12 cellular contexts compared by ENCODE assay signal in genomic region chr19:38046254-38047047, GRCh38.
DNase-seq lines count a peak whose midpoint lies in the region; ATAC-seq and TF ChIP-seq lines count a peak whose summit lies in the region.
"Had no signal": no experiment of that assay in that cellular context is flagged by ENCODE, and none has a peak within 500 bp of the region (broad histone marks: within the 10 kb centered on the region; RNA-seq: fewer than 3 reads in every experiment).

No MANE protein-coding gene starts in this region.

- H3K9ac ChIP-seq in IMR-90 (ENCODE audit: low read depth, low read length): no peak overlapping the region
- no peak overlapping the region for H3K9ac ChIP-seq in mesenchymal stem cell (ENCODE audit: low read length)

- POLR2A ChIA-PET in IMR-90 (lab: Charles Lee; ENCODE audit: unreplicated experiment): interaction anchor here (0.5 kb wide), 1 partner anchor 182 kb away, joined by 3 read pairs; no protein-coding TSS in a partner anchor

- peaks cover 41 to 84% of the 10 kb centered on the region in 2 experiments for H3K79me1 ChIP-seq in IMR-90 (ENCODE audit: low read depth in 1 of 2, low read length in 2 of 2)
- H3K79me1 ChIP-seq in mesenchymal stem cell (replicated peaks; ENCODE audit: low read length, poor library complexity, severe bottlenecking): peaks cover 41% of the 10 kb centered on the region

- peaks cover 12% of the 10 kb centered on the region; the same call in 1 of the 2 replicates for H3K9me1 ChIP-seq in IMR-90 (ENCODE audit: insufficient read depth, low read length)

- DNase-seq in GM12864 (ENCODE audit: low read depth) (peak; percentile 69), IMR-90 (no peak), mesenchymal stem cell (no peak), nephron progenitor cell (no peak), foreskin melanocyte (no peak), HuH-7 (ENCODE audit: low spot score) (no peak)
- DNase-seq: DMS79; effector memory CD8-positive, alpha-beta T cell; NCI-H1930 had no signal

- H3K4ac ChIP-seq in IMR-90 (ENCODE audit: low read depth, low read length): no peak overlapping the region
- no peak overlapping the region for H3K4ac ChIP-seq in mesenchymal stem cell (ENCODE audit: low read depth in 1 of 2, low read length in 2 of 2)

- H3K27ac Mint-ChIP-seq in nephron progenitor cell: no peak overlapping the region
- H3K27ac Mint-ChIP-seq: activated T-helper 2 cell treated with anti-CD3 and anti-CD28 coated beads, Interferon-gamma antibody, Interleukin-2, Interleukin-4, amounts not matched to agents 10 μg/mL and 5 μg/mL and 100 μg/mL, durations not matched to agents 14 hours and 24 hours and 36 hours had no signal

- H3K4me1 Mint-ChIP-seq in nephron progenitor cell: peaks cover 50% of the 10 kb centered on the region

- ATAC-seq in GM19324 (IDR thresholded peaks at IDR 0.05; ENCODE audit: low FRiP score, unreplicated experiment): peak; percentile 44
- ATAC-seq in IMR-90 (ENCODE audit: low read depth): no peak
- no peak for ATAC-seq in HG03025 (IDR thresholded peaks at IDR 0.05; ENCODE audit: low FRiP score, unreplicated experiment)
- ATAC-seq: effector memory CD8-positive, alpha-beta T cell had no signal

- no peak overlapping the region for H3K4me2 ChIP-seq in IMR-90 (ENCODE audit: low read depth, low read length)
- H3K4me2 ChIP-seq in mesenchymal stem cell (ENCODE audit: low read length, poor library complexity, severe bottlenecking): no peak overlapping the region

- H3K23ac ChIP-seq in IMR-90 (ENCODE audit: low read depth, low read length): no peak overlapping the region
- no peak overlapping the region for H3K23ac ChIP-seq in mesenchymal stem cell (ENCODE audit: low read length in 2 of 2)

- dilution Hi-C loops in IMR-90 (cut with HindIII; ENCODE audit: low sequenced_read_pairs, unreplicated experiment): no loop called here

- H2BK120ac ChIP-seq in IMR-90 (ENCODE audit: low read depth, low read length) (no peak overlapping the region), mesenchymal stem cell (ENCODE audit: low read depth, low read length) (no peak overlapping the region)

- no peak for TF ChIP-seq CTCF in GM12864 (IDR thresholded peaks at IDR 0.05; ENCODE audit: low read depth, low read length, missing control alignments)
- no peak for TF ChIP-seq CTCF in IMR-90 (conservative IDR thresholded peaks at IDR 0.05; ENCODE audit: low read depth, low read length)
- TF ChIP-seq CTCF in nephron progenitor cell (IDR thresholded peaks at IDR 0.05): no peak

- peaks cover 4% of the 10 kb centered on the region for H3K27me3 Mint-ChIP-seq in nephron progenitor cell (ENCODE audit: low read depth, poor library complexity)
- H3K27me3 Mint-ChIP-seq: effector memory CD8-positive, alpha-beta T cell had no signal

- in situ Hi-C loops in IMR-90 (cut with MboI; ENCODE audit: low sequenced_read_pairs): no loop called here

- H4K91ac ChIP-seq in IMR-90 (ENCODE audit: insufficient read depth, low read depth, low read length) (no peak overlapping the region), mesenchymal stem cell (ENCODE audit: low read length) (no peak overlapping the region)

- no peak overlapping the region for H2BK20ac ChIP-seq in IMR-90 (ENCODE audit: low read depth, low read length)

- H3K36me3 Mint-ChIP-seq in nephron progenitor cell (ENCODE audit: low read depth): peaks cover 11% of the 10 kb centered on the region

- no peak for TF ChIP-seq POLR2A in IMR-90 (IDR thresholded peaks at IDR 0.05; ENCODE audit: low read depth, low read length)

- H2BK5ac ChIP-seq in IMR-90 (ENCODE audit: low read depth, low read length, poor library complexity, severe bottlenecking) (no peak overlapping the region), mesenchymal stem cell (ENCODE audit: low read depth, low read length, poor library complexity, severe bottlenecking) (no peak overlapping the region)

- no peak overlapping the region for H4K5ac ChIP-seq in IMR-90 (ENCODE audit: low read depth, low read length)

- H3K18ac ChIP-seq in IMR-90 (ENCODE audit: low read depth, low read length) (no peak overlapping the region), mesenchymal stem cell (ENCODE audit: low read depth in 1 of 2, low read length in 2 of 2) (no peak overlapping the region)

- 90% methylated on average over 6 of the region's 21 CpGs; no CpG with 5 or more reads in 1 of the 2 experiments for WGBS in IMR-90 (ENCODE audit: extremely low coverage in 2 of 2, insufficient read length in 1 of 2), 2 experiments
- WGBS in mesenchymal stem cell: 95% methylated on average over 21 of the region's 21 CpGs

- peak overlapping the region; percentile 9 for H2AK9ac ChIP-seq in IMR-90 (replicated peaks; ENCODE audit: low read depth, low read length, poor library complexity)

- CTCF ChIA-PET in IMR-90 (lab: Yijun Ruan, JAX): no interaction called here

- H3K4me3 Mint-ChIP-seq in nephron progenitor cell: no peak overlapping the region

- H3K27ac ChIP-seq in IMR-90 (ENCODE audit: insufficient read depth, low read length) (no peak overlapping the region), mesenchymal stem cell (ENCODE audit: low read length, poor library complexity, severe bottlenecking) (no peak overlapping the region)

- H3K56ac ChIP-seq in IMR-90 (ENCODE audit: extremely low read depth, insufficient read depth, low read length): no peak overlapping the region

- H2BK12ac ChIP-seq in mesenchymal stem cell (ENCODE audit: low read length in 2 of 2): no peak overlapping the region

- H3K9me3 ChIP-seq in IMR-90 (ENCODE audit: control insufficient read depth, insufficient read depth, low read length) (no peaks in the 10 kb centered on the region; the same call in 1 of the 2 replicates), mesenchymal stem cell (ENCODE audit: control insufficient read depth, low read length) (no peaks in the 10 kb centered on the region)

- H2AFZ ChIP-seq in IMR-90 (replicated peaks; ENCODE audit: low read length, poor library complexity) (no peak overlapping the region), mesenchymal stem cell (ENCODE audit: low read depth, low read length) (no peak overlapping the region)

- H3K4me3 ChIP-seq in GM12864 (ENCODE audit: low read depth, low read length): peak overlapping the region; percentile 30
- no peak overlapping the region for H3K4me3 ChIP-seq in IMR-90 (ENCODE audit: insufficient read depth, low read depth, low read length)
- H3K4me3 ChIP-seq in mesenchymal stem cell (ENCODE audit: insufficient read depth in 1 of 2, low read depth in 1 of 2, low read length in 2 of 2): no peak overlapping the region

- BruUV-seq in IMR-90 (replicated peaks; lab: Mats Ljungman, UMichigan): no TSS peak

- no peak for TF ChIP-seq RAD21 in IMR-90 (IDR thresholded peaks at IDR 0.05; ENCODE audit: low read length)

- no peaks in the 10 kb centered on the region; the same call in 1 of the 2 replicates for H3K36me3 ChIP-seq in IMR-90 (ENCODE audit: control insufficient read depth, insufficient read depth, low read length)
- H3K36me3 ChIP-seq in mesenchymal stem cell (ENCODE audit: control insufficient read depth in 1 of 2, insufficient read depth in 2 of 2, low read depth in 1 of 2, low read length in 2 of 2): peaks cover 8 to 10% of the 10 kb centered on the region in 2 experiments

- no peak overlapping the region for H2BK15ac ChIP-seq in IMR-90 (ENCODE audit: low read depth, low read length)
- H2BK15ac ChIP-seq in mesenchymal stem cell (ENCODE audit: low read depth, poor library complexity, severe bottlenecking): peak overlapping the region; percentile 6

- H3K9me3 Mint-ChIP-seq in nephron progenitor cell: peaks cover 13% of the 10 kb centered on the region
- H3K9me3 Mint-ChIP-seq: effector memory CD8-positive, alpha-beta T cell had no signal

- H2AK5ac ChIP-seq in IMR-90 (ENCODE audit: low read depth, low read length) (no peak overlapping the region), mesenchymal stem cell (ENCODE audit: low read length, severe bottlenecking) (peak overlapping the region; percentile 41)

- H3K27me3 ChIP-seq in IMR-90 (ENCODE audit: control insufficient read depth, insufficient read depth, low read length) (no peaks in the 10 kb centered on the region), mesenchymal stem cell (ENCODE audit: control insufficient read depth in 1 of 2, insufficient read depth in 1 of 2, low read length in 2 of 2) (no peaks in the 10 kb centered on the region)

- H4K8ac ChIP-seq in IMR-90 (ENCODE audit: low read depth in 2 of 2, low read length in 2 of 2) (no peak overlapping the region), mesenchymal stem cell (ENCODE audit: low read length) (no peak overlapping the region)

- no peaks in the 10 kb centered on the region; the same call in 1 of the 2 replicates for H4K20me1 ChIP-seq in IMR-90 (ENCODE audit: insufficient read depth, low read length)

- H3K14ac ChIP-seq in IMR-90 (replicated peaks; ENCODE audit: low read depth, low read length) (no peak overlapping the region), mesenchymal stem cell (ENCODE audit: low read length in 2 of 2) (no peak overlapping the region)

- H3K4me1 ChIP-seq in IMR-90 (ENCODE audit: control insufficient read depth, insufficient read depth, low read length) (no peaks in the 10 kb centered on the region), mesenchymal stem cell (ENCODE audit: control insufficient read depth, insufficient read depth, low read depth, low read length) (peaks cover 36% of the 10 kb centered on the region)

- intact Hi-C loops in IMR-90 (cut with micrococcal nuclease): no loop called here

TF ChIP-seq in IMR-90, 13 proteins besides CTCF, POLR2A, EP300 and RAD21 (continues in another document):
- TF ChIP-seq CHD1 (IDR thresholded peaks at IDR 0.05; ENCODE audit: low read depth, low read length) (no peak), MXI1 (IDR thresholded peaks at IDR 0.05; ENCODE audit: borderline replicate concordance, low read depth, low read length) (no peak), FOS (IDR thresholded peaks at IDR 0.05; ENCODE audit: low read depth, low read length) (no peak), MAFK (IDR thresholded peaks at IDR 0.05; ENCODE audit: low read depth, low read length) (no peak), SMC3 (IDR thresholded peaks at IDR 0.05; ENCODE audit: low read depth, low read length) (no peak), BHLHE40 (IDR thresholded peaks at IDR 0.05; ENCODE audit: low read depth, low read length) (no peak), RCOR1 (IDR thresholded peaks at IDR 0.05; ENCODE audit: insufficient replicate concordance, low read length) (no peak), RFX5 (IDR thresholded peaks at IDR 0.05; ENCODE audit: low read depth, low read length) (no peak), USF2 (IDR thresholded peaks at IDR 0.05; ENCODE audit: low read depth, low read length) (no peak)
